In genomic region chr21:33064623-33064996, GRCh38 we compare ENCODE assay signal across 1 cellular context.
TF ChIP-seq lines count a peak whose summit lies in the region.

No MANE protein-coding gene starts in this region.

TF ChIP-seq in GM23338, 12 proteins besides CTCF, POLR2A, EP300 and RAD21 (continued from another document):
- TF ChIP-seq, protein P1, sequence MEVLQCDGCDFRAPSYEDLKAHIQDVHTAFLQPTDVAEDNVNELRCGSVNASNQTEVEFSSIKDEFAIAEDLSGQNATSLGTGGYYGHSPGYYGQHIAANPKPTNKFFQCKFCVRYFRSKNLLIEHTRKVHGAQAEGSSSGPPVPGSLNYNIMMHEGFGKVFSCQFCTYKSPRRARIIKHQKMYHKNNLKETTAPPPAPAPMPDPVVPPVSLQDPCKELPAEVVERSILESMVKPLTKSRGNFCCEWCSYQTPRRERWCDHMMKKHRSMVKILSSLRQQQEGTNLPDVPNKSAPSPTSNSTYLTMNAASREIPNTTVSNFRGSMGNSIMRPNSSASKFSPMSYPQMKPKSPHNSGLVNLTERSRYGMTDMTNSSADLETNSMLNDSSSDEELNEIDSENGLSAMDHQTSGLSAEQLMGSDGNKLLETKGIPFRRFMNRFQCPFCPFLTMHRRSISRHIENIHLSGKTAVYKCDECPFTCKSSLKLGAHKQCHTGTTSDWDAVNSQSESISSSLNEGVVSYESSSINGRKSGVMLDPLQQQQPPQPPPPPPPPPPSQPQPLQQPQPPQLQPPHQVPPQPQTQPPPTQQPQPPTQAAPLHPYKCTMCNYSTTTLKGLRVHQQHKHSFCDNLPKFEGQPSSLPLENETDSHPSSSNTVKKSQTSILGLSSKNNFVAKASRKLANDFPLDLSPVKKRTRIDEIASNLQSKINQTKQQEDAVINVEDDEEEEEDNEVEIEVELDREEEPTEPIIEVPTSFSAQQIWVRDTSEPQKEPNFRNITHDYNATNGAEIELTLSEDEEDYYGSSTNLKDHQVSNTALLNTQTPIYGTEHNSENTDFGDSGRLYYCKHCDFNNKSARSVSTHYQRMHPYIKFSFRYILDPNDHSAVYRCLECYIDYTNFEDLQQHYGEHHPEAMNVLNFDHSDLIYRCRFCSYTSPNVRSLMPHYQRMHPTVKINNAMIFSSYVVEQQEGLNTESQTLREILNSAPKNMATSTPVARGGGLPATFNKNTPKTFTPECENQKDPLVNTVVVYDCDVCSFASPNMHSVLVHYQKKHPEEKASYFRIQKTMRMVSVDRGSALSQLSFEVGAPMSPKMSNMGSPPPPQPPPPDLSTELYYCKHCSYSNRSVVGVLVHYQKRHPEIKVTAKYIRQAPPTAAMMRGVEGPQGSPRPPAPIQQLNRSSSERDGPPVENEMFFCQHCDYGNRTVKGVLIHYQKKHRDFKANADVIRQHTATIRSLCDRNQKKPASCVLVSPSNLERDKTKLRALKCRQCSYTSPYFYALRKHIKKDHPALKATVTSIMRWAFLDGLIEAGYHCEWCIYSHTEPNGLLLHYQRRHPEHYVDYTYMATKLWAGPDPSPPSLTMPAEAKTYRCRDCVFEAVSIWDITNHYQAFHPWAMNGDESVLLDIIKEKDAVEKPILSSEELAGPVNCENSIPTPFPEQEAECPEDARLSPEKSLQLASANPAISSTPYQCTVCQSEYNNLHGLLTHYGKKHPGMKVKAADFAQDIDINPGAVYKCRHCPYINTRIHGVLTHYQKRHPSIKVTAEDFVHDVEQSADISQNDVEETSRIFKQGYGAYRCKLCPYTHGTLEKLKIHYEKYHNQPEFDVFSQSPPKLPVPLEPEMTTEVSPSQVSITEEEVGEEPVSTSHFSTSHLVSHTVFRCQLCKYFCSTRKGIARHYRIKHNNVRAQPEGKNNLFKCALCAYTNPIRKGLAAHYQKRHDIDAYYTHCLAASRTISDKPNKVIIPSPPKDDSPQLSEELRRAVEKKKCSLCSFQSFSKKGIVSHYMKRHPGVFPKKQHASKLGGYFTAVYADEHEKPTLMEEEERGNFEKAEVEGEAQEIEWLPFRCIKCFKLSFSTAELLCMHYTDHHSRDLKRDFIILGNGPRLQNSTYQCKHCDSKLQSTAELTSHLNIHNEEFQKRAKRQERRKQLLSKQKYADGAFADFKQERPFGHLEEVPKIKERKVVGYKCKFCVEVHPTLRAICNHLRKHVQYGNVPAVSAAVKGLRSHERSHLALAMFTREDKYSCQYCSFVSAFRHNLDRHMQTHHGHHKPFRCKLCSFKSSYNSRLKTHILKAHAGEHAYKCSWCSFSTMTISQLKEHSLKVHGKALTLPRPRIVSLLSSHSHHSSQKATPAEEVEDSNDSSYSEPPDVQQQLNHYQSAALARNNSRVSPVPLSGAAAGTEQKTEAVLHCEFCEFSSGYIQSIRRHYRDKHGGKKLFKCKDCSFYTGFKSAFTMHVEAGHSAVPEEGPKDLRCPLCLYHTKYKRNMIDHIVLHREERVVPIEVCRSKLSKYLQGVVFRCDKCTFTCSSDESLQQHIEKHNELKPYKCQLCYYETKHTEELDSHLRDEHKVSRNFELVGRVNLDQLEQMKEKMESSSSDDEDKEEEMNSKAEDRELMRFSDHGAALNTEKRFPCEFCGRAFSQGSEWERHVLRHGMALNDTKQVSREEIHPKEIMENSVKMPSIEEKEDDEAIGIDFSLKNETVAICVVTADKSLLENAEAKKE (CRISPR knock-in tag; IDR thresholded peaks at IDR 0.05) = no peak
- TF ChIP-seq EZH2 (IDR thresholded peaks at IDR 0.05; ENCODE audit: low read depth, unreplicated experiment) (no peak), ZNF114 (CRISPR knock-in tag; IDR thresholded peaks at IDR 0.05) (no peak), CREB1 (CRISPR knock-in tag; IDR thresholded peaks at IDR 0.05; ENCODE audit: low read depth) (no peak), NANOG (IDR thresholded peaks at IDR 0.05; ENCODE audit: borderline replicate concordance) (no peak), JUNB (IDR thresholded peaks at IDR 0.05; ENCODE audit: unreplicated experiment) (no peak)
- TF ChIP-seq, protein P2, sequence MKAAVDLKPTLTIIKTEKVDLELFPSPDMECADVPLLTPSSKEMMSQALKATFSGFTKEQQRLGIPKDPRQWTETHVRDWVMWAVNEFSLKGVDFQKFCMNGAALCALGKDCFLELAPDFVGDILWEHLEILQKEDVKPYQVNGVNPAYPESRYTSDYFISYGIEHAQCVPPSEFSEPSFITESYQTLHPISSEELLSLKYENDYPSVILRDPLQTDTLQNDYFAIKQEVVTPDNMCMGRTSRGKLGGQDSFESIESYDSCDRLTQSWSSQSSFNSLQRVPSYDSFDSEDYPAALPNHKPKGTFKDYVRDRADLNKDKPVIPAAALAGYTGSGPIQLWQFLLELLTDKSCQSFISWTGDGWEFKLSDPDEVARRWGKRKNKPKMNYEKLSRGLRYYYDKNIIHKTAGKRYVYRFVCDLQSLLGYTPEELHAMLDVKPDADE (IDR thresholded peaks at IDR 0.05) = no peak
